Comparison of ENCODE assay signal across 14 cellular contexts in the genomic region with DNA sequence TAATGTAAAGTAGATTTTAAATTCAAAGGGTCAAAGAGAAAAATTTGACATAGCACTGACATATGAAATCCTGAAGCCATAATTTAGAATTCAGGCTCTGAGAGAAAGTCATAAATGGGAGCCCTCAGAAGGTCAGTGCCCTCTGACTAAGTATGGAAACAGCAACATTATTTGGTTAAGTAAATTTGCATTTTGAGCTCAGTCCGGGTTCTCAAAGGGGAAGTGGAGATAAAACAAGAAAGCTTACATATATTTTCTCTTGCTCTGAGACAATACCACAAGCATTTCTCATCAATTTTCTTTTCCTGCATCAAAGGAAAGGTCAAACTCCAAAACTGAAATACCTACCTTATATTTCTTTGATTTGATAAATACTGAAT.
DNase-seq lines count a peak whose midpoint lies in the region; ATAC-seq and TF ChIP-seq lines count a peak whose summit lies in the region.
"Had no signal": no experiment of that assay in that cellular context is flagged by ENCODE, and none has a peak within 500 bp of the region (broad histone marks: within the 10 kb centered on the region; RNA-seq: fewer than 3 reads in every experiment).

No MANE protein-coding gene starts in this region.

- no peaks in the 10 kb centered on the region for H3K9me3 ChIP-seq in heart right ventricle
- H3K9me3 ChIP-seq: lower lobe of right lung, stomach had no signal

- no peaks in the 10 kb centered on the region for H3K36me3 Mint-ChIP-seq in stimulated activated effector memory CD8-positive, alpha-beta T cell treated with anti-CD3 and anti-CD28 coated beads, Interleukin-12 subunit alpha, Interleukin-12 subunit beta, amount 100 ng/mL, for 72 hours

- ATAC-seq in GM18508 (IDR thresholded peaks at IDR 0.05; ENCODE audit: insufficient read depth, unreplicated experiment), result peak; percentile 99
- ATAC-seq in GM21576 (IDR thresholded peaks at IDR 0.05; ENCODE audit: unreplicated experiment), result peak; percentile 96
- ATAC-seq in HG03342 (IDR thresholded peaks at IDR 0.05; ENCODE audit: unreplicated experiment), result peak; percentile 99
- ATAC-seq in heart right ventricle, result no peak
- no peak for ATAC-seq in stimulated activated effector memory CD8-positive, alpha-beta T cell treated with anti-CD3 and anti-CD28 coated beads, Interleukin-12 subunit alpha, Interleukin-12 subunit beta, amount 100 ng/mL, for 72 hours
- ATAC-seq: lower lobe of right lung, T-helper 17 cell had no signal

- H3K9me3 Mint-ChIP-seq in stimulated activated effector memory CD8-positive, alpha-beta T cell treated with anti-CD3 and anti-CD28 coated beads, Interleukin-12 subunit alpha, Interleukin-12 subunit beta, amount 100 ng/mL, for 72 hours, result no peaks in the 10 kb centered on the region
- H3K9me3 Mint-ChIP-seq: endodermal cell had no signal

- intact Hi-C loops in heart right ventricle (cut with DNase I), result no loop called here

- peak; percentile 49 for DNase-seq in fibroblast of mammary gland (ENCODE audit: low read depth)
- no peak for DNase-seq in activated CD4-positive, CD25-positive, alpha-beta regulatory T cell treated with anti-CD3 and anti-CD28 coated beads, Interleukin-2, amount 50 U/mL, for 72 hours
- DNase-seq in activated T-cell treated with anti-CD3 and anti-CD28 coated beads for 4 hours, result no peak
- DNase-seq in heart right ventricle, result no peak
- DNase-seq in stimulated activated effector memory CD8-positive, alpha-beta T cell treated with anti-CD3 and anti-CD28 coated beads, Interleukin-12 subunit alpha, Interleukin-12 subunit beta, amount 100 ng/mL, for 72 hours (ENCODE audit: low spot score in 2 of 2), result no peak
- DNase-seq: CD4-positive, alpha-beta T cell; lower lobe of right lung; NCI-H226; stomach; T-helper 17 cell had no signal

- H3K4me3 Mint-ChIP-seq in stimulated activated effector memory CD8-positive, alpha-beta T cell treated with anti-CD3 and anti-CD28 coated beads, Interleukin-12 subunit alpha, Interleukin-12 subunit beta, amount 100 ng/mL, for 72 hours, result no peak overlapping the region
- H3K4me3 Mint-ChIP-seq: CD4-positive, alpha-beta T cell; T-helper 17 cell had no signal

- no peak overlapping the region for H3K4me3 ChIP-seq in fibroblast of mammary gland (ENCODE audit: control insufficient read depth, low read depth, low read length)
- no peak overlapping the region for H3K4me3 ChIP-seq in heart right ventricle
- H3K4me3 ChIP-seq: lower lobe of right lung, stomach had no signal

- peaks cover 0 to 27% (median 0%) of the 10 kb centered on the region in 9 donors for H3K36me3 ChIP-seq in heart right ventricle
- H3K36me3 ChIP-seq: lower lobe of right lung, stomach had no signal

- WGBS in heart right ventricle, 2 donors, result 44 to 47% methylated on average over 1 of the region's 1 CpG

- no peaks in the 10 kb centered on the region for H3K4me1 ChIP-seq in heart right ventricle
- H3K4me1 ChIP-seq: lower lobe of right lung had no signal

- H3K27me3 ChIP-seq in heart right ventricle, result no peaks in the 10 kb centered on the region
- H3K27me3 ChIP-seq: stomach had no signal

- TF ChIP-seq CTCF in fibroblast of mammary gland (conservative IDR thresholded peaks at IDR 0.05; ENCODE audit: control insufficient read depth, insufficient read depth, low read depth, low read length) (no peak), heart right ventricle (IDR thresholded peaks at IDR 0.05) (no peak)

- no peak overlapping the region for H3K27ac ChIP-seq in heart right ventricle
- H3K27ac ChIP-seq: lower lobe of right lung, stomach had no signal

- no peaks in the 10 kb centered on the region for H3K4me1 Mint-ChIP-seq in stimulated activated effector memory CD8-positive, alpha-beta T cell treated with anti-CD3 and anti-CD28 coated beads, Interleukin-12 subunit alpha, Interleukin-12 subunit beta, amount 100 ng/mL, for 72 hours
- H3K4me1 Mint-ChIP-seq: T-helper 17 cell had no signal

- no peak overlapping the region for H3K27ac Mint-ChIP-seq in stimulated activated effector memory CD8-positive, alpha-beta T cell treated with anti-CD3 and anti-CD28 coated beads, Interleukin-12 subunit alpha, Interleukin-12 subunit beta, amount 100 ng/mL, for 72 hours
- H3K27ac Mint-ChIP-seq: CD4-positive, alpha-beta T cell; endodermal cell; T-helper 17 cell had no signal

Comparison
In these comparisons a context has a peak if more than half of its experiments do, and no peak if none do; other contexts are left out.
1. ATAC-seq: peak in GM18508 (single experiment), GM21576 (single experiment) and HG03342 (single experiment); none in heart right ventricle (0 of 8) and stimulated activated effector memory CD8-positive, alpha-beta T cell treated with anti-CD3 and anti-CD28 coated beads, Interleukin-12 subunit alpha, Interleukin-12 subunit beta, amount 100 ng/mL, for 72 hours (single experiment).